ENCODE assay signal across 20 cellular contexts in genomic region chr10:45100429-45100828, GRCh38.
"Had no signal": no experiment of that assay in that cellular context is flagged by ENCODE, and none has a peak within 500 bp of the region (broad histone marks: within the 10 kb centered on the region; RNA-seq: fewer than 3 reads in every experiment).

No MANE protein-coding gene starts in this region.

- ATAC-seq: natural killer cell; psoas muscle; right cardiac atrium; right lobe of liver; stimulated activated effector memory CD8-positive, alpha-beta T cell treated with anti-CD3 and anti-CD28 coated beads, Interleukin-12 subunit alpha, Interleukin-12 subunit beta, amount 100 ng/mL, for 72 hours; stimulated activated naive B cell treated with anti-CD40 and anti-IgM and Interleukin-4, amounts not matched to agents 10 μg/mL and 1 μg/mL and 100 μg/mL, for 72 hours had no signal

- DNase-seq: natural killer cell; occipital lobe; ovary; posterior cingulate gyrus; psoas muscle; right cardiac atrium; right lobe of liver; sigmoid colon; small intestine; stimulated activated CD4-positive, alpha-beta T cell treated with anti-CD3 and anti-CD28 coated beads, Interleukin-15, amount 100 ng/mL, for 24 hours; stimulated activated CD4-positive, alpha-beta T cell treated with anti-CD3 and anti-CD28 coated beads, Interleukin-2, amount 100 ng/mL, for 24 hours; stimulated activated CD4-positive, alpha-beta T cell treated with anti-CD3 and anti-CD28 coated beads, Interleukin-2, amount 100 ng/mL, for 48 hours; stimulated activated CD4-positive, alpha-beta T cell treated with anti-CD3 and anti-CD28 coated beads, Interleukin-4, amount 100 ng/mL, for 24 hours; stimulated activated naive B cell treated with anti-CD40 and anti-IgM and Interleukin-4, amounts not matched to agents 10 μg/mL and 1 μg/mL and 100 μg/mL, for 72 hours; stimulated activated naive CD4-positive, alpha-beta T cell treated with Interleukin-2 at 50 U/mL for 16 hours; stomach; thyroid gland; trophoblast cell; upper lobe of left lung had no signal
